Comparison of ENCODE assay signal across 23 cellular contexts in genomic region chrX:24900234-24900633, GRCh38.
"Had no signal": no experiment of that assay in that cellular context is flagged by ENCODE, and none has a peak within 500 bp of the region (broad histone marks: within the 10 kb centered on the region; RNA-seq: fewer than 3 reads in every experiment).

No MANE protein-coding gene starts in this region.

- H3K4me3 ChIP-seq: adrenal gland, body of pancreas had no signal

- FAIRE-seq: bronchial epithelial cell had no signal

- H3K27me3 ChIP-seq: adrenal gland, body of pancreas had no signal

- H3K4me1 ChIP-seq: adrenal gland, body of pancreas had no signal

- ATAC-seq: activated CD8-positive, alpha-beta T cell treated with anti-CD3 and anti-CD28 coated beads, Interleukin-2, amount 10 ng/mL, durations not matched to agents 7 days and 5 days; body of pancreas; Panc1; WTC11 had no signal

- H3K36me3 ChIP-seq: adrenal gland had no signal

- DNase-seq: activated CD4-positive, alpha-beta T cell treated with anti-CD3 and anti-CD28 coated beads for 48 hours; activated CD4-positive, alpha-beta T cell treated with anti-CD3 and anti-CD28 coated beads, Interleukin-2, amount 50 U/mL, for 4 hours; activated CD4-positive, CD25-positive, alpha-beta regulatory T cell treated with anti-CD3 and anti-CD28 coated beads, Interleukin-2, amount 50 U/mL, for 72 hours; activated CD8-positive, alpha-beta memory T cell treated with anti-CD3 and anti-CD28 coated beads, Interleukin-2, amount 50 U/mL, for 48 hours; activated CD8-positive, alpha-beta T cell treated with anti-CD3 and anti-CD28 coated beads, Interleukin-2, amount 10 ng/mL, durations not matched to agents 7 days and 5 days; activated naive CD4-positive, alpha-beta T cell treated with anti-CD3 and anti-CD28 coated beads, Interleukin-2, amount 50 U/mL, for 16 hours; activated naive CD8-positive, alpha-beta T cell treated with anti-CD3 and anti-CD28 coated beads, Interleukin-2, amount 10 ng/mL, durations not matched to agents 7 days and 5 days; activated T-cell treated with anti-CD3 and anti-CD28 coated beads, Interleukin-2, amount 50 U/mL, for 1 hour; adrenal gland; aorta; body of pancreas; MM.1S; NCI-H1105; NCI-H1436; NCI-H187; NCI-H510A treated with DMSO at 0.1 percent for 48 hours; NK-92 treated with Interleukin-12 subunit alpha and Interleukin-12 subunit beta, amount 100 ng/mL, for 24 hours; OCI-M1; RPMI8226; SHP77 had no signal

- H3K27ac ChIP-seq: adrenal gland, body of pancreas had no signal

- H3K9me3 ChIP-seq: adrenal gland, body of pancreas had no signal
